ENCODE assay signal across 27 cellular contexts in genomic region chr1:203146042-203146369, GRCh38. TPM values are rescaled to one million over a fixed set of nuclear protein-coding genes. Genes with fewer than 3 reads are reported as not detected.
DNase-seq lines count a peak whose midpoint lies in the region; ATAC-seq and TF ChIP-seq lines count a peak whose summit lies in the region.
"Had no signal": no experiment of that assay in that cellular context is flagged by ENCODE, and none has a peak within 500 bp of the region (broad histone marks: within the 10 kb centered on the region; RNA-seq: fewer than 3 reads in every experiment).

No MANE protein-coding gene starts in this region.

- no peak overlapping the region for H2BK120ac ChIP-seq in neuronal stem cell (ENCODE audit: low read depth, low read length)

- no peak overlapping the region for H2AFZ ChIP-seq in neuronal stem cell (ENCODE audit: low read length)

- H2BK15ac ChIP-seq in neuronal stem cell (ENCODE audit: low read length) = peak overlapping the region; percentile 73

- H3K27me3 ChIP-seq in body of pancreas (no peaks in the 10 kb centered on the region), dorsolateral prefrontal cortex (no peaks in the 10 kb centered on the region), neuronal stem cell (ENCODE audit: control insufficient read depth in 3 of 3, insufficient read depth in 3 of 3, low read depth in 1 of 3, low read length in 3 of 3) (no peaks in the 10 kb centered on the region), gastroesophageal sphincter (peaks cover 1% of the 10 kb centered on the region)

- no peak overlapping the region for H3K4ac ChIP-seq in neuronal stem cell (ENCODE audit: low read length)

- no peak overlapping the region for H3K9ac ChIP-seq in neuronal stem cell (ENCODE audit: low read depth, low read length, poor library complexity)
- H3K9ac ChIP-seq: KMS-11 had no signal

- no peak for TF ChIP-seq EP300 in gastroesophageal sphincter (IDR thresholded peaks at IDR 0.05)

- TF ChIP-seq POLR2A in body of pancreas (IDR thresholded peaks at IDR 0.05) = no peak
- no peak for TF ChIP-seq POLR2A in gastroesophageal sphincter (IDR thresholded peaks at IDR 0.05)

- ATAC-seq in body of pancreas (no peak), HG02981 (IDR thresholded peaks at IDR 0.05; ENCODE audit: unreplicated experiment) (no peak), gastroesophageal sphincter (no peak), left cardiac atrium (no peak)
- ATAC-seq: GM12878, HCT116 had no signal

- H2BK12ac ChIP-seq in neuronal stem cell (ENCODE audit: low read length) = no peak overlapping the region

- DNase-seq in body of pancreas (no peak), dorsolateral prefrontal cortex (no peak), neuronal stem cell (ENCODE audit: low spot score) (no peak), left cardiac atrium (no peak)
- DNase-seq: CD8-positive, alpha-beta memory T cell; DMS 273 treated with DMSO at 0.1 percent for 48 hours; DMS79; EL; GDM1; NCI-H1048; NCI-H1417 treated with DMSO at 0.1 percent for 48 hours; NCI-H2081; NCI-H2227 treated with DMSO at 0.1 percent for 48 hours; NCI-H526 treated with DMSO at 0.1 percent for 48 hours; RPMI8226; SHP77 had no signal

- H4K8ac ChIP-seq in neuronal stem cell (ENCODE audit: low read depth, low read length) = no peak overlapping the region

- 90 to 100% methylated on average over 2 of the region's 2 CpGs for WGBS in body of pancreas, 2 donors
- WGBS in neuronal stem cell (ENCODE audit: extremely low coverage in 2 of 2, insufficient read length in 2 of 2, insufficient replicate concordance in 1 of 2), 2 donors = no CpG with 5 or more reads among the region's 2 CpGs
- no CpG with 5 or more reads among the region's 2 CpGs for WGBS in gastroesophageal sphincter (ENCODE audit: low coverage in 1 of 2), 2 donors

- peak overlapping the region; percentile 16 for H3K18ac ChIP-seq in neuronal stem cell (ENCODE audit: low read length)

- H2AK5ac ChIP-seq in neuronal stem cell (ENCODE audit: low read depth, low read length) = peak overlapping the region; percentile 80

- no peak overlapping the region for H3K14ac ChIP-seq in neuronal stem cell (ENCODE audit: low read length)

- no peaks in the 10 kb centered on the region for H3K79me1 ChIP-seq in neuronal stem cell (ENCODE audit: low read depth, low read length)

- H2BK5ac ChIP-seq in neuronal stem cell (ENCODE audit: low read length) = peak overlapping the region; percentile 20

- no peak overlapping the region for H3K4me3 ChIP-seq in body of pancreas
- H3K4me3 ChIP-seq in dorsolateral prefrontal cortex = no peak overlapping the region
- no peak overlapping the region for H3K4me3 ChIP-seq in neuronal stem cell (ENCODE audit: low read length in 2 of 2)
- H3K4me3 ChIP-seq in gastroesophageal sphincter = no peak overlapping the region
- H3K4me3 ChIP-seq: GM12878 had no signal

- no peak overlapping the region for H4K91ac ChIP-seq in neuronal stem cell (ENCODE audit: low read depth, low read length, poor library complexity)

- H3K23ac ChIP-seq in neuronal stem cell (ENCODE audit: low read depth, low read length, poor library complexity) = no peak overlapping the region

- no peak for TF ChIP-seq CTCF in body of pancreas (IDR thresholded peaks at IDR 0.05)
- TF ChIP-seq CTCF in dorsolateral prefrontal cortex (IDR thresholded peaks at IDR 0.05 in 54 of 56, conservative IDR thresholded peaks at IDR 0.05 in 2 of 56; ENCODE audit: low read depth in 1 of 56, partially characterized antibody in 56 of 56) = no peak
- no peak for TF ChIP-seq CTCF in gastroesophageal sphincter (IDR thresholded peaks at IDR 0.05)

- H3K27ac ChIP-seq in body of pancreas (peak overlapping the region in 3 of 4 donors; percentile 64 to 81 (median 79)), dorsolateral prefrontal cortex (peak overlapping the region in 57 of 59 donors; percentile 13 to 97 (median 85)), neuronal stem cell (replicated peaks; ENCODE audit: low read length) (no peak overlapping the region), temporal lobe (ENCODE audit: low read depth, low read length) (peak overlapping the region; percentile 90), gastroesophageal sphincter (no peak overlapping the region)
- H3K27ac ChIP-seq: KMS-11 had no signal

- H3K9me3 ChIP-seq in body of pancreas (no peaks in the 10 kb centered on the region), neuronal stem cell (replicated peaks in 1 of 2; ENCODE audit: control insufficient read depth in 2 of 2, insufficient read depth in 1 of 2, low read depth in 1 of 2, low read length in 2 of 2) (peaks cover 0 to 2% of the 10 kb centered on the region in 2 donors), gastroesophageal sphincter (no peaks in the 10 kb centered on the region)

- intact Hi-C loops in body of pancreas (cut with DNase I) = no loop called here
- intact Hi-C loops in dorsolateral prefrontal cortex (cut with DNase I) = no loop called here
- intact Hi-C loops in left cardiac atrium (cut with DNase I) = no loop called here

- no peak overlapping the region for H3K4me2 ChIP-seq in neuronal stem cell (ENCODE audit: insufficient read depth, low read length, poor library complexity, severe bottlenecking)
- H3K4me2 ChIP-seq: KMS-11 had no signal

- no peaks in the 10 kb centered on the region for H3K36me3 ChIP-seq in body of pancreas (replicated peaks in 1 of 2; ENCODE audit: insufficient read depth in 1 of 2, low read depth in 2 of 2)
- no peaks in the 10 kb centered on the region for H3K36me3 ChIP-seq in neuronal stem cell (replicated peaks in 1 of 2; ENCODE audit: control insufficient read depth in 2 of 2, insufficient read depth in 2 of 2, low read length in 2 of 2)
- no peaks in the 10 kb centered on the region for H3K36me3 ChIP-seq in gastroesophageal sphincter

- H3K4me1 ChIP-seq in body of pancreas (peaks cover 74% of the 10 kb centered on the region), neuronal stem cell (ENCODE audit: control insufficient read depth in 2 of 2, insufficient read depth in 1 of 2, low read depth in 1 of 2, low read length in 2 of 2) (peaks cover 7 to 16% of the 10 kb centered on the region in 2 donors), gastroesophageal sphincter (no peaks in the 10 kb centered on the region)

RNA-seq across cellular contexts. Expression of gene ADORA1, which starts 18.5 kb away (rescaled TPM):
- total RNA-seq in body of pancreas (10 to 100 TPM; 16.1 to 21.1 TPM), dorsolateral prefrontal cortex (100 to 1,000 TPM in 3 of 120 experiments, 10 to 100 TPM in 117; 45.1 to 109 (median 75.9) TPM), temporal lobe (9.1 TPM), gastroesophageal sphincter (1 to 10 TPM in 1 of 4 donors, under 1 TPM in 3; 0.16 to 2.7 (median 0.33) TPM), left cardiac atrium (10 to 100 TPM; 19.9 to 27.9 TPM)
- polyA plus RNA-seq in neuronal stem cell (2013, experiment 1 of 2) = 4.7 TPM
- polyA plus RNA-seq in neuronal stem cell (2013, experiment 2 of 2) = 4.6 TPM
- total RNA-seq: CD8-positive, alpha-beta memory T cell; GM12878 had no signal
- polyA plus RNA-seq: CD8-positive, alpha-beta memory T cell; GM12878; IgD-negative memory B cell had no signal

RNA-seq across cellular contexts. Expression of gene MYBPH, which starts 29.6 kb away (rescaled TPM):
- not detected for total RNA-seq in body of pancreas
- total RNA-seq in dorsolateral prefrontal cortex = 1 to 10 TPM in 11 of 120 experiments, under 1 TPM in 54, not detected in 55; 0.24 to 4.4 (median 0.48) TPM
- polyA plus RNA-seq in neuronal stem cell (2013, experiment 1 of 2) = not detected
- not detected for polyA plus RNA-seq in neuronal stem cell (2013, experiment 2 of 2)
- total RNA-seq in temporal lobe = not detected
- not detected for total RNA-seq in gastroesophageal sphincter
- total RNA-seq in left cardiac atrium = not detected
- total RNA-seq: A673; CD8-positive, alpha-beta memory T cell; H4; NCI-H460; SK-MEL-5 had no signal
- polyA plus RNA-seq: CD8-positive, alpha-beta memory T cell; IgD-negative memory B cell had no signal

RNA-seq across cellular contexts. Expression of gene CHI3L1, which starts 40.5 kb away (rescaled TPM):
- total RNA-seq in body of pancreas (1 to 10 TPM; 5.4 to 8.2 TPM), dorsolateral prefrontal cortex (1,000 to 10,000 TPM in 3 of 120 experiments, 100 to 1,000 TPM in 31, 10 to 100 TPM in 86; 17.8 to 1,525 (median 52.6) TPM), temporal lobe (0.74 TPM), gastroesophageal sphincter (1 to 10 TPM in 3 of 4 donors, not detected in 1; 3.4 to 5.4 (median 5.0) TPM), left cardiac atrium (10 to 100 TPM in 1 of 2 donors, 1 to 10 TPM in 1; 6.1 to 20.4 TPM)
- 0.24 TPM for polyA plus RNA-seq in neuronal stem cell (2013, experiment 1 of 2)
- polyA plus RNA-seq in neuronal stem cell (2013, experiment 2 of 2) = 0.21 TPM
- total RNA-seq: A673; CD8-positive, alpha-beta memory T cell; H4; NCI-H460 had no signal
- polyA plus RNA-seq: CD8-positive, alpha-beta memory T cell; IgD-negative memory B cell had no signal

Comparison
In these comparisons a context has a peak if more than half of its experiments do, and no peak if none do; other contexts are left out.
1. H3K27ac ChIP-seq: peak in body of pancreas (3 of 4), dorsolateral prefrontal cortex (57 of 59) and temporal lobe (single experiment); none in neuronal stem cell (single experiment) and gastroesophageal sphincter (0 of 4).